ENCODE assay signal across 10 cellular contexts in the genomic region with DNA sequence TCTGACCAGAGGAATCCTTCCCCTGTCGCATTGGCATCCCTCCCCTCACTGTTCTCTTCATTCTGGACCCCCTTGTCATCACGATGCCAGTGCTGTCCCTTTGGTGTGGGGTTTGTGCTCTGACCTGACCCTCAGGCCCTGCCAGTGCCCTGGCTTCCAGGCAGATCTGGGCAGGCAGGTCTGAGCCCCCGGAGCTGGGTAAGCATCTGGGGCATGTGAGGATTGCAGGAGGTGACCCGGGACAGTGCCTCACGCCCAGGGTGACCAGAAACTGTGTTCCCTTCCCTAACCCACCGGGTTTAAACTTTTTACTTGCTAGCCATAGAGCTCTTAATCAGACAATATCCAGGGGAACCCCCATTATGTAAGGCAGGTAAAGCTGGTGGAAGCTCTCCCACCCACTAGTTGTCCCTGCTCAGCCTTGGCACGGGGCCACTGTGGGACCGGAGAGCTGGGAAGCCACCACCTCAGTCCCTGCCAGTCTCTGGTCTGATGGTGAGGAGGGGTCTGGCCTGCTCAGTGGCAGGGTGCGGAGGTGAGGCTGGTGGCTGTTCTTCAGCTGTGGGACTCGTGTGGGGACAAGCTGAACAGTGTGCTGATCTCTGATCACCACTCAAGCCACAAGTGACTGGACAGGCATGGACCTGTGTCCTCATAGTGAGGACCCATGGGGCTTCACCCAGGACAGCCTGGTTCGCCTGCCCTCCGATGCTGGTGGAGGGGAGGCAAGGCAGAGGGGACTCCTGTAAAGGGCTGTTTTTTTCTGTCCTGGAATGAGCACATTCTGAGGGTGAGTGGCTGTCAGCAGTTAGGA. TPM values are rescaled to one million over a fixed set of nuclear protein-coding genes. Genes with fewer than 3 reads are reported as not detected.
A peak's percentile ranks its signal among the peaks of the same experiment; 100 is the strongest.
DNase-seq lines count a peak whose midpoint lies in the region; ATAC-seq and TF ChIP-seq lines count a peak whose summit lies in the region.
"Had no signal": no experiment of that assay in that cellular context is flagged by ENCODE, and none has a peak within 500 bp of the region (broad histone marks: within the 10 kb centered on the region; RNA-seq: fewer than 3 reads in every experiment).

No MANE protein-coding gene starts in this region.

- peaks cover 97% of the 10 kb centered on the region for H3K79me2 ChIP-seq in OCI-LY1 (ENCODE audit: insufficient read depth, low read length)

- no peaks in the 10 kb centered on the region for H3K9me3 Mint-ChIP-seq in Caco-2 (ENCODE audit: unreplicated experiment)

- H4K20me1 ChIP-seq in OCI-LY1 (ENCODE audit: insufficient read depth, low read length), result no peaks in the 10 kb centered on the region

- TF ChIP-seq POLR2A in esophagus muscularis mucosa (IDR thresholded peaks at IDR 0.05; ENCODE audit: low read depth), result no peak

- H3K27ac ChIP-seq in OCI-LY1 (ENCODE audit: low read depth, low read length, poor library complexity, severe bottlenecking), result peak overlapping the region; percentile 98
- H3K27ac ChIP-seq in esophagus muscularis mucosa (replicated peaks in 1 of 4), result peak overlapping the region; percentile 16 to 58 (median 44)
- peak overlapping the region; percentile 19 for H3K27ac ChIP-seq in psoas muscle
- H3K27ac ChIP-seq: epithelial cell of prostate had no signal

- H3F3A ChIP-seq in OCI-LY1 (ENCODE audit: insufficient read depth, low read length), result no peaks in the 10 kb centered on the region

- peak overlapping the region; percentile 85 for H3K4me2 ChIP-seq in OCI-LY1 (ENCODE audit: low read length)

- CTCF ChIA-PET in Caco-2 (lab: Charles Lee), result interaction anchor here (2.3 kb wide), 1 partner anchor 64 kb away, joined by 7 read pairs; no protein-coding TSS in a partner anchor

- ATAC-seq in psoas muscle (peak in 3 of 4 donors; percentile 5 to 14 (median 8)), GM21786 (IDR thresholded peaks at IDR 0.05; ENCODE audit: unreplicated experiment) (no peak), HG03571 (IDR thresholded peaks at IDR 0.05; ENCODE audit: unreplicated experiment) (no peak)

- intact Hi-C loops in Caco-2 (cut with micrococcal nuclease; ENCODE audit: unreplicated experiment) (no loop called here), esophagus muscularis mucosa (cut with DNase I) (no loop called here), psoas muscle (cut with DNase I) (loop anchor here in 1 of 2 donors (5.0 kb wide), 1 partner anchor 36 kb away; a partner anchor contains a TSS)

- H3K27me3 ChIP-seq in Caco-2 (replicated peaks; ENCODE audit: control insufficient read depth, insufficient read depth, low read length) (no peaks in the 10 kb centered on the region), OCI-LY1 (ENCODE audit: insufficient read depth, low read length) (no peaks in the 10 kb centered on the region), esophagus muscularis mucosa (no peaks in the 10 kb centered on the region), psoas muscle (ENCODE audit: insufficient read depth in 3 of 3, low read length in 2 of 3) (peaks cover 0 to 37% (median 0%) of the 10 kb centered on the region in 3 donors)

- TF ChIP-seq EP300 in esophagus muscularis mucosa (IDR thresholded peaks at IDR 0.05), result no peak

- peaks cover 5% of the 10 kb centered on the region for H3K36me3 Mint-ChIP-seq in Caco-2 (ENCODE audit: insufficient read depth, unreplicated experiment)

- H3K9me3 ChIP-seq in Caco-2 (no peaks in the 10 kb centered on the region), OCI-LY1 (ENCODE audit: low read length) (no peaks in the 10 kb centered on the region), esophagus muscularis mucosa (no peaks in the 10 kb centered on the region), psoas muscle (no peaks in the 10 kb centered on the region)

- TF ChIP-seq CTCF in Caco-2 (IDR thresholded peaks at IDR 0.05; ENCODE audit: insufficient read depth in 1 of 2, low read depth in 1 of 2, low read length in 1 of 2, severe bottlenecking in 1 of 2, unreplicated experiment in 1 of 2) (no peak), OCI-LY1 (IDR thresholded peaks at IDR 0.05; ENCODE audit: low read length) (no peak), esophagus muscularis mucosa (IDR thresholded peaks at IDR 0.05) (no peak), psoas muscle (IDR thresholded peaks at IDR 0.05) (no peak)

- peak overlapping the region; percentile 75 for H3K9ac ChIP-seq in OCI-LY1 (ENCODE audit: low read length)

- H3K4me1 ChIP-seq in Caco-2, result peaks cover 41% of the 10 kb centered on the region
- H3K4me1 ChIP-seq in OCI-LY1 (ENCODE audit: insufficient read depth, low read length, severe bottlenecking), result peaks cover 91% of the 10 kb centered on the region
- H3K4me1 ChIP-seq in esophagus muscularis mucosa, result peaks cover 88 to 98% (median 93%) of the 10 kb centered on the region in 4 donors
- peaks cover 27% of the 10 kb centered on the region for H3K4me1 ChIP-seq in psoas muscle

- H2AFZ ChIP-seq in OCI-LY1 (ENCODE audit: low read length), result no peak overlapping the region

- H3K36me3 ChIP-seq in Caco-2 (ENCODE audit: control insufficient read depth, insufficient read depth, low read length) (no peaks in the 10 kb centered on the region), OCI-LY1 (ENCODE audit: insufficient read depth, low read length) (peaks cover 21% of the 10 kb centered on the region; the same call in 1 of the 2 replicates), esophagus muscularis mucosa (no peaks in the 10 kb centered on the region), psoas muscle (ENCODE audit: insufficient read depth in 1 of 2, low read depth in 1 of 2) (no peaks in the 10 kb centered on the region)

- H3K4me1 Mint-ChIP-seq in Caco-2 (ENCODE audit: low read depth, unreplicated experiment), result peaks cover 46% of the 10 kb centered on the region

- DNase-seq in Caco-2 (no peak), esophagus muscularis mucosa (ENCODE audit: extremely low spot score) (no peak), psoas muscle (no peak), NCI-H146 treated with DMSO at 0.1 percent for 48 hours (lab: John Stamatoyannopoulos, UW; ENCODE audit: unreplicated experiment) (no peak), NCI-H2081 treated with DMSO at 0.1 percent for 48 hours (lab: John Stamatoyannopoulos, UW) (no peak)
- DNase-seq: EL had no signal

- no peak overlapping the region for H3K4me3 Mint-ChIP-seq in Caco-2 (ENCODE audit: unreplicated experiment)

- WGBS in esophagus muscularis mucosa, result 72% methylated on average over 5 of the region's 12 CpGs
- WGBS in psoas muscle, 3 donors, result 64 to 73% (median 70%) methylated on average over 12 of the region's 12 CpGs

- H3K9me2 ChIP-seq in OCI-LY1 (ENCODE audit: low read depth, low read length), result no peaks in the 10 kb centered on the region

- peak overlapping the region; percentile 53 for H3K27ac Mint-ChIP-seq in Caco-2 (ENCODE audit: unreplicated experiment)

- POLR2A ChIA-PET in Caco-2 (lab: Charles Lee), result no interaction called here

- no peak overlapping the region for H3K4me3 ChIP-seq in Caco-2 (ENCODE audit: low read depth, low read length)
- peak overlapping the region; percentile 58 for H3K4me3 ChIP-seq in OCI-LY1 (ENCODE audit: low read depth, low read length, poor library complexity, severe bottlenecking)
- no peak overlapping the region for H3K4me3 ChIP-seq in esophagus muscularis mucosa
- H3K4me3 ChIP-seq in psoas muscle, result no peak overlapping the region

- no TSS peak for BruUV-seq in Caco-2 (replicated peaks; lab: Mats Ljungman, UMichigan)

- H3K27me3 Mint-ChIP-seq in Caco-2 (ENCODE audit: insufficient read depth, unreplicated experiment), result no peaks in the 10 kb centered on the region

RNA-seq across cellular contexts. Expression of a gene that starts 38.0 kb away (rescaled TPM):
- total RNA-seq in Caco-2 (2022), result 74.1 and 87.4 TPM in 2 replicates
- 10 to 100 TPM; 35.7 to 58.5 (median 48.0) TPM for total RNA-seq in esophagus muscularis mucosa
- 1 to 10 TPM; 6.5 to 7.7 (median 7.0) TPM for total RNA-seq in psoas muscle
- polyA plus RNA-seq in psoas muscle, result 1 to 10 TPM; 2.7 to 4.7 (median 4.0) TPM

Comparison
In these comparisons a context has a peak if more than half of its experiments do, and no peak if none do; other contexts are left out.
1. H3K27ac ChIP-seq: peak in every context shown above with its lines; median percentile 98 in OCI-LY1; 44 in esophagus muscularis mucosa; 19 in psoas muscle.
2. ATAC-seq: peak in psoas muscle (3 of 4); none in GM21786 (single experiment) and HG03571 (single experiment).